In the genomic region with DNA sequence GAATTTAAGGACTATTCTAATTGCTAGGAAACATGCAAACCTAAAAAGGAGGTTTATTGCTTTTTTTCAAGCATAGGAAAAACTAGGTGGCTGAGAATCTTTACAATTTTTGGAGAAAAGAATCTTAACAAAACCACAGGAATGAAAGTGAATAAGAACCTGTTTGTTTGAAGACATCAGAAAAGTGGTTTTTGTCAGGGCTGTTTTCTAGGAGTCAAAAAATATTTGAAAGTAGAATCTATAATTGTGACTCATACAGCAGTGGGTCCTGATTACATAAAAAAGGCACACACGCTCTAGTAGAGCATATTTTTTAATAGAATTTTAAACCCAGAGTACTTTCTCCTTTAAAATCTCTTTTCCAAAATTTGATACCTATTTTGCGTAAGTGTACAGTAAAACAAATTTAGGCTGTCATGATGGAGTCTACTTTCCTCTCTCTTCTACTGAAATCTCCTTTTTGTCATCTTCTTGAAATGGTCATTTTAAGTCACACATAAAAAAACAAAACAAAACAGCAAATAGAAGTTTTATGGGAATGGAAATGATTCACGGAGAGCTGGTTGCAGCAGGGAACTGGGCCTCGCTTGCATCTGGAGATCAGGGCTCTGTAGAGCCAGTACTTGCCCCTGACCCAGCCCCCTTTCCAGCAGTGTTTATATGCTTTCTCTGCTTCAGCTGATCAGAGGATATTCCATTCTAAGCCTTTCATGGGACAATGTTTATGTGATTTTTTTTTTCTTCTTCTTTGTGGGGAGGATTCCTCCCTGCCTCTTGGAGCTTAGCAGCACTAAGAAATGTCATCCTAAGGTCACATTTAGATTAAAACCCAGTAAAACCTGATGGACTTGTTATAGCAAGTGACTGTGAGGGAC, we compare ENCODE assay signal across 10 cellular contexts. TPM values are rescaled to one million over a fixed set of nuclear protein-coding genes. Genes with fewer than 3 reads are reported as not detected.
A peak's percentile ranks its signal among the peaks of the same experiment; 100 is the strongest.
DNase-seq lines count a peak whose midpoint lies in the region; ATAC-seq, FAIRE-seq and TF ChIP-seq lines count a peak whose summit lies in the region.
"Had no signal": no experiment of that assay in that cellular context is flagged by ENCODE, and none has a peak within 500 bp of the region (broad histone marks: within the 10 kb centered on the region; RNA-seq: fewer than 3 reads in every experiment).

No MANE protein-coding gene starts in this region.

- intact Hi-C loops in activated naive CD4-positive, alpha-beta T cell treated with anti-CD3 and anti-CD28 coated beads for 36 hours (cut with micrococcal nuclease): loop anchor here (1.0 to 10.0 kb wide), 9 partner anchors 10 to 611 kb away; a partner anchor contains a TSS
- intact Hi-C loops in right lobe of liver (cut with DNase I): no loop called here
- intact Hi-C loops in upper lobe of right lung (cut with DNase I): no loop called here

- H3K4me3 Mint-ChIP-seq in activated naive CD4-positive, alpha-beta T cell treated with anti-CD3 and anti-CD28 coated beads for 36 hours: peak overlapping the region; percentile 65

- CTCF ChIA-PET in activated naive CD4-positive, alpha-beta T cell treated with anti-CD3 and anti-CD28 coated beads for 36 hours (lab: Charles Lee): interaction anchor here (0.6 to 5.1 kb wide), 5 partner anchors 9 to 544 kb away, joined by 3 to 24 read pairs (median 6); no protein-coding TSS in a partner anchor

- H3K9me3 Mint-ChIP-seq in activated naive CD4-positive, alpha-beta T cell treated with anti-CD3 and anti-CD28 coated beads for 36 hours: peaks cover 8% of the 10 kb centered on the region

- H3K36me3 ChIP-seq in right lobe of liver (no peaks in the 10 kb centered on the region), upper lobe of right lung (no peaks in the 10 kb centered on the region)

- H3K27me3 Mint-ChIP-seq in activated naive CD4-positive, alpha-beta T cell treated with anti-CD3 and anti-CD28 coated beads for 36 hours (ENCODE audit: low read depth): no peaks in the 10 kb centered on the region

- TF ChIP-seq POLR2A in right lobe of liver (IDR thresholded peaks at IDR 0.05) (no peak), GM12891 (IDR thresholded peaks at IDR 0.05; ENCODE audit: low read depth, low read length) (no peak)

- peaks cover 3% of the 10 kb centered on the region for H3K36me3 Mint-ChIP-seq in activated naive CD4-positive, alpha-beta T cell treated with anti-CD3 and anti-CD28 coated beads for 36 hours (ENCODE audit: low read depth)

- H3K9me3 ChIP-seq in right lobe of liver (no peaks in the 10 kb centered on the region), upper lobe of right lung (no peaks in the 10 kb centered on the region)

- H3K4me3 ChIP-seq in astrocyte of the cerebellum (ENCODE audit: low read depth, low read length): no peak overlapping the region
- H3K4me3 ChIP-seq in right lobe of liver: no peak overlapping the region
- H3K4me3 ChIP-seq in upper lobe of right lung: no peak overlapping the region

- no peaks in the 10 kb centered on the region for H3K4me1 ChIP-seq in right lobe of liver
- H3K4me1 ChIP-seq in upper lobe of right lung: peaks cover 26% of the 10 kb centered on the region

- in situ Hi-C loops in astrocyte of the cerebellum (cut with HindIII; ENCODE audit: low sequenced_read_pairs): no loop called here

- ATAC-seq in right lobe of liver: peak in 1 of 4 donors; percentile 10
- no peak for ATAC-seq in upper lobe of right lung
- ATAC-seq in GM19397 (IDR thresholded peaks at IDR 0.05; ENCODE audit: unreplicated experiment): no peak
- no peak for ATAC-seq in HG02852 (IDR thresholded peaks at IDR 0.05; ENCODE audit: unreplicated experiment)

- 83% methylated on average over 4 of the region's 4 CpGs for WGBS in right lobe of liver (ENCODE audit: insufficient coverage, low coverage, low lambda C conversion rate, missing lambda C conversion rate)

- H3K27ac Mint-ChIP-seq in activated naive CD4-positive, alpha-beta T cell treated with anti-CD3 and anti-CD28 coated beads for 36 hours: peak overlapping the region; percentile 90

- TF ChIP-seq CTCF in astrocyte of the cerebellum (IDR thresholded peaks at IDR 0.05; ENCODE audit: low read depth, low read length, missing control alignments) (no peak), right lobe of liver (IDR thresholded peaks at IDR 0.05) (no peak), upper lobe of right lung (IDR thresholded peaks at IDR 0.05) (no peak)

- peak overlapping the region in 2 of 3 donors; percentile 49 to 53 for H3K27ac ChIP-seq in right lobe of liver
- H3K27ac ChIP-seq in upper lobe of right lung: peak overlapping the region; percentile 84

- H3K4me1 Mint-ChIP-seq in activated naive CD4-positive, alpha-beta T cell treated with anti-CD3 and anti-CD28 coated beads for 36 hours (ENCODE audit: low read depth): peaks cover 80% of the 10 kb centered on the region

- no peak for DNase-seq in activated naive CD4-positive, alpha-beta T cell treated with anti-CD3 and anti-CD28 coated beads for 36 hours
- no peak for DNase-seq in activated naive CD4-positive, alpha-beta T cell (lab: John Stamatoyannopoulos, UW)
- peak; percentile 41 for DNase-seq in astrocyte of the cerebellum (ENCODE audit: low read depth)
- no peak for DNase-seq in right lobe of liver
- DNase-seq in upper lobe of right lung: no peak
- DNase-seq in GM12891 (ENCODE audit: insufficient read length, low spot score): no peak
- DNase-seq: DND-41, SIG-M5 had no signal

- H3K27me3 ChIP-seq in right lobe of liver: no peaks in the 10 kb centered on the region
- no peaks in the 10 kb centered on the region for H3K27me3 ChIP-seq in upper lobe of right lung

- no peak for FAIRE-seq in GM12891 (lab: Jason Lieb, UNC)

TF ChIP-seq in GM12891, 5 proteins besides CTCF, POLR2A, EP300 and RAD21:
- no peak for TF ChIP-seq SPI1 (IDR thresholded peaks at IDR 0.05; ENCODE audit: low read depth, low read length)
- TF ChIP-seq POLR2AphosphoS5 (IDR thresholded peaks at IDR 0.05; ENCODE audit: low read depth, low read length): no peak

RNA-seq across cellular contexts. Expression of a gene that starts 59.1 kb away (rescaled TPM):
- 10 to 100 TPM; 25.7 to 28.0 TPM for total RNA-seq in activated naive CD4-positive, alpha-beta T cell treated with anti-CD3 and anti-CD28 coated beads for 36 hours
- total RNA-seq in right lobe of liver (10 to 100 TPM in 1 of 6 experiments, 1 to 10 TPM in 5; 4.7 to 18.8 (median 8.3) TPM), upper lobe of right lung (35.8 TPM)
- 16.7 TPM for polyA plus RNA-seq in GM12891 (2012; ENCODE audit: low read depth, missing spikeins)
